Comparison of ENCODE assay signal across 17 cellular contexts in genomic region chr6:114740547-114740946, GRCh38.
"Had no signal": no experiment of that assay in that cellular context is flagged by ENCODE, and none has a peak within 500 bp of the region (broad histone marks: within the 10 kb centered on the region; RNA-seq: fewer than 3 reads in every experiment).

No MANE protein-coding gene starts in this region.

- DNase-seq: activated CD4-positive, alpha-beta memory T cell treated with anti-CD3 and anti-CD28 coated beads for 36 hours; activated CD4-positive, alpha-beta T cell treated with anti-CD3 and anti-CD28 coated beads for 36 hours; activated naive CD4-positive, alpha-beta T cell treated with Interleukin-2 at 50 U/mL for 16 hours; activated naive CD8-positive, alpha-beta T cell treated with anti-CD3 and anti-CD28 coated beads, Interleukin-2, amount 10 ng/mL, durations not matched to agents 7 days and 5 days; activated T-cell treated with anti-CD3 and anti-CD28 coated beads for 4 hours; effector CD8-positive, alpha-beta T cell; nephron progenitor cell; nucleus accumbens; posterior cingulate gyrus; stimulated activated naive B cell treated with anti-CD40 and anti-IgM and Interleukin-4, amounts not matched to agents 10 μg/mL and 1 μg/mL and 100 μg/mL, for 72 hours; T-helper 2 cell; upper lobe of left lung had no signal

- H3K27ac ChIP-seq: breast epithelium, esophagus muscularis mucosa, gastroesophageal sphincter, thoracic aorta, upper lobe of left lung had no signal

- ATAC-seq: activated CD4-positive, alpha-beta T cell treated with anti-CD3 and anti-CD28 coated beads for 36 hours; gastroesophageal sphincter; stimulated activated naive B cell treated with anti-CD40 and anti-IgM and Interleukin-4, amounts not matched to agents 10 μg/mL and 1 μg/mL and 100 μg/mL, for 72 hours; WTC11 had no signal

- H3K9me3 ChIP-seq: breast epithelium, esophagus muscularis mucosa, gastroesophageal sphincter, thoracic aorta, upper lobe of left lung had no signal

- H3K36me3 ChIP-seq: breast epithelium, esophagus muscularis mucosa, gastroesophageal sphincter, thoracic aorta, upper lobe of left lung had no signal

- H3K27me3 ChIP-seq: breast epithelium, esophagus muscularis mucosa, gastroesophageal sphincter, upper lobe of left lung had no signal

- H3K4me3 ChIP-seq: breast epithelium, esophagus muscularis mucosa, gastroesophageal sphincter, thoracic aorta, upper lobe of left lung had no signal

- H3K4me1 ChIP-seq: breast epithelium, esophagus muscularis mucosa, gastroesophageal sphincter, upper lobe of left lung had no signal
